8 cellular contexts compared by ENCODE assay signal in the genomic region with DNA sequence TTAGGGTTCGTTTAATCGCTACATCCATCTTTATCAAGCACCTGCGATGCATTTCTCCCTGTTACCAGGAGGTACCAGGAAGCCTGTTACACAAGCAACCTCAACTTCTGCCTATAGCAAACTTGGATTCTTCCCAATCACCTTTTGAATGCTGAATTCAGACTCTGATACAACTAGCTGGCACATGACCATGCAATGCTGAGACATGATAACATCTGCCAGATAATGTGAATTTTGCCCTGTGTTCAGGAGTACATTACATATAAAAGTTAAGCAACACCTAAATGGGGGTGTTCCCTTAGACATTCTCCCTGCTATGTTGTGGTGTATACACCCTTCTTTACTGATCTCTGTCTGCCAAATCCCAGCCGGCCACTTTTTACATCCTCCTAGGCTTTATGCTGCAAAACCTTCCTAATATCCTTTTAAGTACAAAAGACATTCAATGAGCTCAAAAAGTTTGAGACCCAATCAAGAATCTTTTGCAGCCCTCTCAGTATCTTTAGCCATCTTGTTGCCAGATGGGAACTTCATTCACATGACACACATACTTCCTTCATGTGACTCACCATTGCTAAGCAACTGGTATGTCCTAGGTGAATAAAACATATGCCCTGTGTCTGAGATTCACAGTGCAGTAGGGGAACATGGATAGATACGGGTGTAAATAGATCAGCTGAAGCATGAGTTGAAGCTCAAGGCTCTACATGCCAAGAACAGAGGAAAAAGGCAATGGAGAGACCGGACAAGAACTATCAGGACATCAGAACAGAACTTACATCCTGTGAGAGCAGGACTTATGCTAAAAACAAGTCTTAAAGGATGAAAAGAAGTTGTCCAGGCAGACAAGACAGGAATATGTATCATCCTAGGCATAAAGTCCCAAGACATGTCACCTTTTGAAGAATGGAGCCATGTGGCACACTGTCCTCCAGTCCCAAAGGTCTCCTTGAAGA.
DNase-seq lines count a peak whose midpoint lies in the region; ATAC-seq and TF ChIP-seq lines count a peak whose summit lies in the region.

No MANE protein-coding gene starts in this region.

- no peaks in the 10 kb centered on the region for H3K9me3 Mint-ChIP-seq in activated CD4-positive, alpha-beta T cell treated with anti-CD3 and anti-CD28 coated beads, Interleukin-2, amount 10 ng/mL, durations not matched to agents 24 days and 14 days
- no peaks in the 10 kb centered on the region for H3K9me3 Mint-ChIP-seq in chondrocyte (ENCODE audit: low read depth)

- peak; percentile 9 for ATAC-seq in lung (ENCODE audit: insufficient read depth, low FRiP score)

- H3K4me3 Mint-ChIP-seq in activated CD4-positive, alpha-beta T cell treated with anti-CD3 and anti-CD28 coated beads, Interleukin-2, amount 10 ng/mL, durations not matched to agents 24 days and 14 days: peak overlapping the region; percentile 28
- no peak overlapping the region for H3K4me3 Mint-ChIP-seq in chondrocyte (ENCODE audit: unreplicated experiment)

- H3K27ac Mint-ChIP-seq in activated CD4-positive, alpha-beta T cell treated with anti-CD3 and anti-CD28 coated beads, Interleukin-2, amount 10 ng/mL, durations not matched to agents 24 days and 14 days: peak overlapping the region; percentile 3
- H3K27ac Mint-ChIP-seq in chondrocyte (ENCODE audit: unreplicated experiment): peak overlapping the region; percentile 84

- no peak for DNase-seq in activated CD4-positive, alpha-beta T cell treated with anti-CD3 and anti-CD28 coated beads, Interleukin-2, amount 10 ng/mL, durations not matched to agents 24 days and 14 days
- no peak for DNase-seq in activated CD4-positive, alpha-beta T cell treated with anti-CD3 and anti-CD28 coated beads for 1 hour
- DNase-seq in chondrocyte (ENCODE audit: low spot score) (no peak), lung (ENCODE audit: low spot score) (no peak), uterus (no peak), NCI-H1436 (lab: John Stamatoyannopoulos, UW) (no peak), germinal center (ENCODE audit: low spot score) (no peak)
- DNase-seq in activated effector memory CD4-positive, alpha-beta T cell treated with Interleukin-2 at 50 U/mL for 16 hours: no peak

- intact Hi-C loops in activated CD4-positive, alpha-beta T cell treated with anti-CD3 and anti-CD28 coated beads, Interleukin-2, amount 10 ng/mL, durations not matched to agents 24 days and 14 days (cut with micrococcal nuclease): loop anchor here (1.0 to 10.0 kb wide), 6 partner anchors 60 to 462 kb away; a partner anchor contains a TSS
- intact Hi-C loops in uterus (cut with DNase I; ENCODE audit: low total_unique reads): loop anchor here (5.0 to 10.0 kb wide), 2 partner anchors 61 to 102 kb away; no protein-coding TSS in a partner anchor

- H3K36me3 Mint-ChIP-seq in activated CD4-positive, alpha-beta T cell treated with anti-CD3 and anti-CD28 coated beads, Interleukin-2, amount 10 ng/mL, durations not matched to agents 24 days and 14 days (ENCODE audit: low read depth): no peaks in the 10 kb centered on the region
- H3K36me3 Mint-ChIP-seq in chondrocyte (ENCODE audit: low read depth): no peaks in the 10 kb centered on the region

- 89 to 91% methylated on average over 6 of the region's 6 CpGs for WGBS in lung, 2 donors

- H3K36me3 ChIP-seq in lung (ENCODE audit: control insufficient read depth in 2 of 2, insufficient read depth in 2 of 2, low read length in 2 of 2) (no peaks in the 10 kb centered on the region), uterus (no peaks in the 10 kb centered on the region)

- H3K27me3 Mint-ChIP-seq in activated CD4-positive, alpha-beta T cell treated with anti-CD3 and anti-CD28 coated beads, Interleukin-2, amount 10 ng/mL, durations not matched to agents 24 days and 14 days: no peaks in the 10 kb centered on the region
- H3K27me3 Mint-ChIP-seq in chondrocyte (ENCODE audit: low read depth): no peaks in the 10 kb centered on the region

- TF ChIP-seq CTCF in chondrocyte (IDR thresholded peaks at IDR 0.05) (no peak), lung (IDR thresholded peaks at IDR 0.05; ENCODE audit: control extremely low read depth, extremely low read depth) (no peak), uterus (IDR thresholded peaks at IDR 0.05) (no peak)

- no peaks in the 10 kb centered on the region for H3K27me3 ChIP-seq in lung (ENCODE audit: control insufficient read depth, insufficient read depth)
- H3K27me3 ChIP-seq in uterus: no peaks in the 10 kb centered on the region

- H3K4me1 ChIP-seq in lung (ENCODE audit: control insufficient read depth in 2 of 2, insufficient read depth in 2 of 2, low read length in 2 of 2): peaks cover 5 to 27% of the 10 kb centered on the region in 2 donors
- H3K4me1 ChIP-seq in uterus: peaks cover 7 to 8% of the 10 kb centered on the region in 2 donors

- no peaks in the 10 kb centered on the region for H3K9me3 ChIP-seq in lung (ENCODE audit: control insufficient read depth in 2 of 2, insufficient read depth in 1 of 2, low read length in 1 of 2)
- H3K9me3 ChIP-seq in uterus: no peaks in the 10 kb centered on the region

- peak overlapping the region; percentile 74 to 75 for H3K27ac ChIP-seq in lung (ENCODE audit: low read depth in 1 of 2, low read length in 1 of 2)
- H3K27ac ChIP-seq in uterus: peak overlapping the region; percentile 79 to 84

- H3K4me3 ChIP-seq in lung (no peak overlapping the region), uterus (no peak overlapping the region)

- TF ChIP-seq POLR2A in uterus (IDR thresholded peaks at IDR 0.05): no peak

- peaks cover 28% of the 10 kb centered on the region for H3K4me1 Mint-ChIP-seq in activated CD4-positive, alpha-beta T cell treated with anti-CD3 and anti-CD28 coated beads, Interleukin-2, amount 10 ng/mL, durations not matched to agents 24 days and 14 days
- peaks cover 54% of the 10 kb centered on the region for H3K4me1 Mint-ChIP-seq in chondrocyte (ENCODE audit: low read depth)
